ENCODE assay signal across 9 cellular contexts in genomic region chr14:104680806-104681688, GRCh38. TPM values are rescaled to one million over a fixed set of nuclear protein-coding genes. Genes with fewer than 3 reads are reported as not detected.
DNase-seq lines count a peak whose midpoint lies in the region; ATAC-seq, FAIRE-seq and TF ChIP-seq lines count a peak whose summit lies in the region.
"Had no signal": no experiment of that assay in that cellular context is flagged by ENCODE, and none has a peak within 500 bp of the region (broad histone marks: within the 10 kb centered on the region; RNA-seq: fewer than 3 reads in every experiment).

No MANE protein-coding gene starts in this region.

- H3K9me3 Mint-ChIP-seq in activated CD4-positive, alpha-beta T cell treated with anti-CD3 and anti-CD28 coated beads, Interleukin-2, amount 10 ng/mL, durations not matched to agents 24 days and 14 days, result no peaks in the 10 kb centered on the region

- DNase-seq in Right ventricle myocardium inferior (ENCODE audit: missing footprints) (peak; percentile 73), cardiac septum (ENCODE audit: low spot score) (no peak), LoVo (ENCODE audit: low spot score) (peak; percentile 4), body of pancreas (peak; percentile 77 to 92 (median 86)), inferior parietal cortex (ENCODE audit: extremely low spot score) (peak; percentile 83), small intestine (peak; percentile 87), cortex of kidney (lab: John Stamatoyannopoulos, UW) (no peak)
- no peak for DNase-seq in activated CD4-positive, alpha-beta T cell treated with anti-CD3 and anti-CD28 coated beads, Interleukin-2, amount 10 ng/mL, durations not matched to agents 24 days and 14 days

- peak in 1 of 3 donors; percentile 22 for TF ChIP-seq POLR2A in body of pancreas (IDR thresholded peaks at IDR 0.05)

- H3K36me3 ChIP-seq in body of pancreas (replicated peaks in 1 of 2; ENCODE audit: insufficient read depth in 1 of 2, low read depth in 2 of 2) (no peaks in the 10 kb centered on the region), small intestine (ENCODE audit: control insufficient read depth in 2 of 2, insufficient read depth in 2 of 2, low read length in 2 of 2) (no peaks in the 10 kb centered on the region)
- H3K36me3 ChIP-seq: neutrophil had no signal

- H3K27me3 Mint-ChIP-seq in activated CD4-positive, alpha-beta T cell treated with anti-CD3 and anti-CD28 coated beads, Interleukin-2, amount 10 ng/mL, durations not matched to agents 24 days and 14 days, result peaks cover 3% of the 10 kb centered on the region

- no peaks in the 10 kb centered on the region for H3K27me3 ChIP-seq in body of pancreas
- no peaks in the 10 kb centered on the region for H3K27me3 ChIP-seq in small intestine (ENCODE audit: control insufficient read depth in 2 of 2, insufficient read depth in 2 of 2, low read length in 2 of 2)

- H3K4me3 ChIP-seq in body of pancreas, result no peak overlapping the region
- H3K4me3 ChIP-seq in small intestine (ENCODE audit: low read depth in 1 of 2, low read length in 2 of 2), result peak overlapping the region in 1 of 2 donors; percentile 1

- intact Hi-C loops in Right ventricle myocardium inferior (cut with DNase I), result no loop called here
- intact Hi-C loops in cardiac septum (cut with DNase I), result no loop called here
- intact Hi-C loops in body of pancreas (cut with DNase I), result no loop called here
- intact Hi-C loops in activated CD4-positive, alpha-beta T cell treated with anti-CD3 and anti-CD28 coated beads, Interleukin-2, amount 10 ng/mL, durations not matched to agents 24 days and 14 days (cut with micrococcal nuclease), result no loop called here

- H3K4me3 Mint-ChIP-seq in activated CD4-positive, alpha-beta T cell treated with anti-CD3 and anti-CD28 coated beads, Interleukin-2, amount 10 ng/mL, durations not matched to agents 24 days and 14 days, result no peak overlapping the region

- peak overlapping the region; percentile 83 to 94 (median 88) for H3K27ac ChIP-seq in body of pancreas
- H3K27ac ChIP-seq in small intestine (ENCODE audit: low read depth in 1 of 2, low read length in 1 of 2), result peak overlapping the region; percentile 88 to 95
- H3K27ac ChIP-seq: neutrophil had no signal

- peaks cover 2% of the 10 kb centered on the region for H3K36me3 Mint-ChIP-seq in activated CD4-positive, alpha-beta T cell treated with anti-CD3 and anti-CD28 coated beads, Interleukin-2, amount 10 ng/mL, durations not matched to agents 24 days and 14 days (ENCODE audit: low read depth)

- 43 to 58% methylated on average over 24 to 26 of the region's 26 CpGs for WGBS in body of pancreas, 2 donors
- 28 to 49% (median 45%) methylated on average over 26 of the region's 26 CpGs for WGBS in small intestine, 3 donors

- peaks cover 46% of the 10 kb centered on the region for H3K4me1 ChIP-seq in body of pancreas
- H3K4me1 ChIP-seq in small intestine (ENCODE audit: control insufficient read depth in 2 of 2, insufficient read depth in 1 of 2, low read depth in 1 of 2, low read length in 1 of 2), result peaks cover 11 to 31% of the 10 kb centered on the region in 2 donors

- H3K4me1 Mint-ChIP-seq in activated CD4-positive, alpha-beta T cell treated with anti-CD3 and anti-CD28 coated beads, Interleukin-2, amount 10 ng/mL, durations not matched to agents 24 days and 14 days, result peaks cover 23% of the 10 kb centered on the region

- no peak for FAIRE-seq in small intestine (lab: Jason Lieb, UNC)

- H3K27ac Mint-ChIP-seq in activated CD4-positive, alpha-beta T cell treated with anti-CD3 and anti-CD28 coated beads, Interleukin-2, amount 10 ng/mL, durations not matched to agents 24 days and 14 days, result no peak overlapping the region

- TF ChIP-seq CTCF in body of pancreas (IDR thresholded peaks at IDR 0.05), result peak in 3 of 7 experiments; percentile 35 to 45 (median 44)

- no peaks in the 10 kb centered on the region for H3K9me3 ChIP-seq in body of pancreas
- no peaks in the 10 kb centered on the region for H3K9me3 ChIP-seq in small intestine (ENCODE audit: control insufficient read depth, low read depth)
- H3K9me3 ChIP-seq: neutrophil had no signal

- no peak for ATAC-seq in Right ventricle myocardium inferior
- peak; percentile 77 for ATAC-seq in body of pancreas

RNA-seq across cellular contexts. Expression of gene INF2, which starts 8.4 kb away (rescaled TPM):
- total RNA-seq in Right ventricle myocardium inferior, result 31.1 TPM
- 41.2 TPM for total RNA-seq in cardiac septum
- total RNA-seq in body of pancreas, result 10 to 100 TPM; 46.2 to 90.3 TPM
- 100 to 1,000 TPM in 2 of 3 donors, 10 to 100 TPM in 1; 76.6 to 364 (median 317) TPM for polyA plus RNA-seq in small intestine
- 90.9 and 92.3 TPM in 2 replicates for total RNA-seq in activated CD4-positive, alpha-beta T cell treated with anti-CD3 and anti-CD28 coated beads, Interleukin-2, amount 10 ng/mL, durations not matched to agents 24 days and 14 days

RNA-seq across cellular contexts. Expression of gene ADSS1, which starts 43.0 kb away (rescaled TPM):
- 191 TPM for total RNA-seq in Right ventricle myocardium inferior
- total RNA-seq in cardiac septum, result 114 TPM
- total RNA-seq in body of pancreas, result 1 to 10 TPM; 4.0 to 4.7 TPM
- polyA plus RNA-seq in small intestine, result 10 to 100 TPM in 1 of 3 donors, 1 to 10 TPM in 2; 3.6 to 12.7 (median 6.0) TPM
- total RNA-seq in activated CD4-positive, alpha-beta T cell treated with anti-CD3 and anti-CD28 coated beads, Interleukin-2, amount 10 ng/mL, durations not matched to agents 24 days and 14 days, result 0.96 and 1.4 TPM in 2 replicates

Comparison
In these comparisons a context has a peak if more than half of its experiments do, and no peak if none do; other contexts are left out.
1. DNase-seq: peak in Right ventricle myocardium inferior (single experiment), LoVo (single experiment), body of pancreas (4 of 4), inferior parietal cortex (single experiment) and small intestine (single experiment); none in cardiac septum (single experiment), activated CD4-positive, alpha-beta T cell treated with anti-CD3 and anti-CD28 coated beads, Interleukin-2, amount 10 ng/mL, durations not matched to agents 24 days and 14 days (single experiment) and cortex of kidney (single experiment).
2. RNA of gene ADSS1, which starts 43.0 kb away (total RNA-seq): 191 TPM in Right ventricle myocardium inferior (single experiment) and 114 TPM in cardiac septum (single experiment); 4.0 to 4.7 TPM in body of pancreas and 0.96 to 1.4 TPM in activated CD4-positive, alpha-beta T cell treated with anti-CD3 and anti-CD28 coated beads, Interleukin-2, amount 10 ng/mL, durations not matched to agents 24 days and 14 days; every median in the first group is over 10 times any median in the second.